ENCODE assay signal across 2 cellular contexts in the genomic region with DNA sequence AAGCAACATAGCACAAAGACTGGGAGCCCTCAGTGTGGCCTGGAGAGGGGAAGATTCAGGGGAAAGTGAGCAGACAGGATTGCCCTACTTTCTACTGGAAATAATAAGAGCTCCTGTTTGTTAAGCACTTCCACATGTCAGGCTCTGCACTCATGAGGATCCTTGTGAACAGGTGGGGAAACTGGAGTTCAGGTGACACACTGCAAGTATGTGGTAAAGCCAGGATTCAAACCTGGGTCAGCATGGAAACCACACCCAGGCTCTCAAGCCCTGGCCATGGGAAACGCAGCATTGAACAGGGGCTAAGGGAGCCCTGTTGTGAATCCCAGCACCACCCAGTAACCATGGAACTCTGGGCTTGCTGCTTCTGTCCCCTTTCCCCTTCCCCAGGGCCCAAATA.
TF ChIP-seq lines count a peak whose summit lies in the region.

No MANE protein-coding gene starts in this region.

TF ChIP-seq in HepG2, 621 proteins besides CTCF, POLR2A, EP300 and RAD21:
- TF ChIP-seq ZNF709 (CRISPR knock-in tag; IDR thresholded peaks at IDR 0.05) (0 out of 2 replicates have a peak, but pooled peaks have one; percentile 7), XBP1 (CRISPR knock-in tag; IDR thresholded peaks at IDR 0.05) (no peak), ZNF430 (CRISPR knock-in tag; IDR thresholded peaks at IDR 0.05) (0 out of 2 replicates have a peak, but pooled peaks have one; percentile 28), MED13 (CRISPR knock-in tag; IDR thresholded peaks at IDR 0.05) (0 out of 2 replicates have a peak, but pooled peaks have one; percentile 15), SSRP1 (CRISPR knock-in tag; IDR thresholded peaks at IDR 0.05) (peak; percentile 91), ZNF101 (CRISPR knock-in tag; IDR thresholded peaks at IDR 0.05; ENCODE audit: borderline replicate concordance, low read depth) (no peak), RFXAP (CRISPR knock-in tag; IDR thresholded peaks at IDR 0.05; ENCODE audit: borderline replicate concordance) (0 out of 2 replicates have a peak, but pooled peaks have one; percentile 6), HHEX (CRISPR knock-in tag; IDR thresholded peaks at IDR 0.05) (0 out of 2 replicates have a peak, but pooled peaks have one; percentile 0)
- TF ChIP-seq, protein P1, sequence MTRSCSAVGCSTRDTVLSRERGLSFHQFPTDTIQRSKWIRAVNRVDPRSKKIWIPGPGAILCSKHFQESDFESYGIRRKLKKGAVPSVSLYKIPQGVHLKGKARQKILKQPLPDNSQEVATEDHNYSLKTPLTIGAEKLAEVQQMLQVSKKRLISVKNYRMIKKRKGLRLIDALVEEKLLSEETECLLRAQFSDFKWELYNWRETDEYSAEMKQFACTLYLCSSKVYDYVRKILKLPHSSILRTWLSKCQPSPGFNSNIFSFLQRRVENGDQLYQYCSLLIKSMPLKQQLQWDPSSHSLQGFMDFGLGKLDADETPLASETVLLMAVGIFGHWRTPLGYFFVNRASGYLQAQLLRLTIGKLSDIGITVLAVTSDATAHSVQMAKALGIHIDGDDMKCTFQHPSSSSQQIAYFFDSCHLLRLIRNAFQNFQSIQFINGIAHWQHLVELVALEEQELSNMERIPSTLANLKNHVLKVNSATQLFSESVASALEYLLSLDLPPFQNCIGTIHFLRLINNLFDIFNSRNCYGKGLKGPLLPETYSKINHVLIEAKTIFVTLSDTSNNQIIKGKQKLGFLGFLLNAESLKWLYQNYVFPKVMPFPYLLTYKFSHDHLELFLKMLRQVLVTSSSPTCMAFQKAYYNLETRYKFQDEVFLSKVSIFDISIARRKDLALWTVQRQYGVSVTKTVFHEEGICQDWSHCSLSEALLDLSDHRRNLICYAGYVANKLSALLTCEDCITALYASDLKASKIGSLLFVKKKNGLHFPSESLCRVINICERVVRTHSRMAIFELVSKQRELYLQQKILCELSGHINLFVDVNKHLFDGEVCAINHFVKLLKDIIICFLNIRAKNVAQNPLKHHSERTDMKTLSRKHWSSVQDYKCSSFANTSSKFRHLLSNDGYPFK (CRISPR knock-in tag; IDR thresholded peaks at IDR 0.05; ENCODE audit: borderline replicate concordance) = 0 out of 2 replicates have a peak, but pooled peaks have one; percentile 5
- TF ChIP-seq, protein P2, sequence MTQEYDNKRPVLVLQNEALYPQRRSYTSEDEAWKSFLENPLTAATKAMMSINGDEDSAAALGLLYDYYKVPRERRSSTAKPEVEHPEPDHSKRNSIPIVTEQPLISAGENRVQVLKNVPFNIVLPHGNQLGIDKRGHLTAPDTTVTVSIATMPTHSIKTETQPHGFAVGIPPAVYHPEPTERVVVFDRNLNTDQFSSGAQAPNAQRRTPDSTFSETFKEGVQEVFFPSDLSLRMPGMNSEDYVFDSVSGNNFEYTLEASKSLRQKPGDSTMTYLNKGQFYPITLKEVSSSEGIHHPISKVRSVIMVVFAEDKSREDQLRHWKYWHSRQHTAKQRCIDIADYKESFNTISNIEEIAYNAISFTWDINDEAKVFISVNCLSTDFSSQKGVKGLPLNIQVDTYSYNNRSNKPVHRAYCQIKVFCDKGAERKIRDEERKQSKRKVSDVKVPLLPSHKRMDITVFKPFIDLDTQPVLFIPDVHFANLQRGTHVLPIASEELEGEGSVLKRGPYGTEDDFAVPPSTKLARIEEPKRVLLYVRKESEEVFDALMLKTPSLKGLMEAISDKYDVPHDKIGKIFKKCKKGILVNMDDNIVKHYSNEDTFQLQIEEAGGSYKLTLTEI (CRISPR knock-in tag; conservative IDR thresholded peaks at IDR 0.05) = no peak
TF ChIP-seq in HepG2: peak in this region for 7.

TF ChIP-seq in WTC11, 78 proteins besides CTCF, POLR2A, EP300 and RAD21:
- TF ChIP-seq, protein P3, sequence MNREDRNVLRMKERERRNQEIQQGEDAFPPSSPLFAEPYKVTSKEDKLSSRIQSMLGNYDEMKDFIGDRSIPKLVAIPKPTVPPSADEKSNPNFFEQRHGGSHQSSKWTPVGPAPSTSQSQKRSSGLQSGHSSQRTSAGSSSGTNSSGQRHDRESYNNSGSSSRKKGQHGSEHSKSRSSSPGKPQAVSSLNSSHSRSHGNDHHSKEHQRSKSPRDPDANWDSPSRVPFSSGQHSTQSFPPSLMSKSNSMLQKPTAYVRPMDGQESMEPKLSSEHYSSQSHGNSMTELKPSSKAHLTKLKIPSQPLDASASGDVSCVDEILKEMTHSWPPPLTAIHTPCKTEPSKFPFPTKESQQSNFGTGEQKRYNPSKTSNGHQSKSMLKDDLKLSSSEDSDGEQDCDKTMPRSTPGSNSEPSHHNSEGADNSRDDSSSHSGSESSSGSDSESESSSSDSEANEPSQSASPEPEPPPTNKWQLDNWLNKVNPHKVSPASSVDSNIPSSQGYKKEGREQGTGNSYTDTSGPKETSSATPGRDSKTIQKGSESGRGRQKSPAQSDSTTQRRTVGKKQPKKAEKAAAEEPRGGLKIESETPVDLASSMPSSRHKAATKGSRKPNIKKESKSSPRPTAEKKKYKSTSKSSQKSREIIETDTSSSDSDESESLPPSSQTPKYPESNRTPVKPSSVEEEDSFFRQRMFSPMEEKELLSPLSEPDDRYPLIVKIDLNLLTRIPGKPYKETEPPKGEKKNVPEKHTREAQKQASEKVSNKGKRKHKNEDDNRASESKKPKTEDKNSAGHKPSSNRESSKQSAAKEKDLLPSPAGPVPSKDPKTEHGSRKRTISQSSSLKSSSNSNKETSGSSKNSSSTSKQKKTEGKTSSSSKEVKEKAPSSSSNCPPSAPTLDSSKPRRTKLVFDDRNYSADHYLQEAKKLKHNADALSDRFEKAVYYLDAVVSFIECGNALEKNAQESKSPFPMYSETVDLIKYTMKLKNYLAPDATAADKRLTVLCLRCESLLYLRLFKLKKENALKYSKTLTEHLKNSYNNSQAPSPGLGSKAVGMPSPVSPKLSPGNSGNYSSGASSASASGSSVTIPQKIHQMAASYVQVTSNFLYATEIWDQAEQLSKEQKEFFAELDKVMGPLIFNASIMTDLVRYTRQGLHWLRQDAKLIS (CRISPR knock-in tag; IDR thresholded peaks at IDR 0.05; ENCODE audit: borderline replicate concordance) = no peak
- TF ChIP-seq, protein P4, sequence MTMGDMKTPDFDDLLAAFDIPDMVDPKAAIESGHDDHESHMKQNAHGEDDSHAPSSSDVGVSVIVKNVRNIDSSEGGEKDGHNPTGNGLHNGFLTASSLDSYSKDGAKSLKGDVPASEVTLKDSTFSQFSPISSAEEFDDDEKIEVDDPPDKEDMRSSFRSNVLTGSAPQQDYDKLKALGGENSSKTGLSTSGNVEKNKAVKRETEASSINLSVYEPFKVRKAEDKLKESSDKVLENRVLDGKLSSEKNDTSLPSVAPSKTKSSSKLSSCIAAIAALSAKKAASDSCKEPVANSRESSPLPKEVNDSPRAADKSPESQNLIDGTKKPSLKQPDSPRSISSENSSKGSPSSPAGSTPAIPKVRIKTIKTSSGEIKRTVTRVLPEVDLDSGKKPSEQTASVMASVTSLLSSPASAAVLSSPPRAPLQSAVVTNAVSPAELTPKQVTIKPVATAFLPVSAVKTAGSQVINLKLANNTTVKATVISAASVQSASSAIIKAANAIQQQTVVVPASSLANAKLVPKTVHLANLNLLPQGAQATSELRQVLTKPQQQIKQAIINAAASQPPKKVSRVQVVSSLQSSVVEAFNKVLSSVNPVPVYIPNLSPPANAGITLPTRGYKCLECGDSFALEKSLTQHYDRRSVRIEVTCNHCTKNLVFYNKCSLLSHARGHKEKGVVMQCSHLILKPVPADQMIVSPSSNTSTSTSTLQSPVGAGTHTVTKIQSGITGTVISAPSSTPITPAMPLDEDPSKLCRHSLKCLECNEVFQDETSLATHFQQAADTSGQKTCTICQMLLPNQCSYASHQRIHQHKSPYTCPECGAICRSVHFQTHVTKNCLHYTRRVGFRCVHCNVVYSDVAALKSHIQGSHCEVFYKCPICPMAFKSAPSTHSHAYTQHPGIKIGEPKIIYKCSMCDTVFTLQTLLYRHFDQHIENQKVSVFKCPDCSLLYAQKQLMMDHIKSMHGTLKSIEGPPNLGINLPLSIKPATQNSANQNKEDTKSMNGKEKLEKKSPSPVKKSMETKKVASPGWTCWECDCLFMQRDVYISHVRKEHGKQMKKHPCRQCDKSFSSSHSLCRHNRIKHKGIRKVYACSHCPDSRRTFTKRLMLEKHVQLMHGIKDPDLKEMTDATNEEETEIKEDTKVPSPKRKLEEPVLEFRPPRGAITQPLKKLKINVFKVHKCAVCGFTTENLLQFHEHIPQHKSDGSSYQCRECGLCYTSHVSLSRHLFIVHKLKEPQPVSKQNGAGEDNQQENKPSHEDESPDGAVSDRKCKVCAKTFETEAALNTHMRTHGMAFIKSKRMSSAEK (CRISPR knock-in tag; IDR thresholded peaks at IDR 0.05; ENCODE audit: borderline replicate concordance) = no peak
- TF ChIP-seq ZNF423 (CRISPR knock-in tag; IDR thresholded peaks at IDR 0.05) (no peak), ZNF317 (CRISPR knock-in tag; IDR thresholded peaks at IDR 0.05; ENCODE audit: borderline replicate concordance, low read depth) (no peak), IRF1 (CRISPR knock-in tag; IDR thresholded peaks at IDR 0.05) (no peak), SP1 (CRISPR knock-in tag; conservative IDR thresholded peaks at IDR 0.05) (no peak), CREM (CRISPR knock-in tag; IDR thresholded peaks at IDR 0.05) (no peak), KAT7 (CRISPR knock-in tag; IDR thresholded peaks at IDR 0.05; ENCODE audit: borderline replicate concordance) (no peak), ZNF263 (CRISPR knock-in tag; IDR thresholded peaks at IDR 0.05; ENCODE audit: low read depth) (no peak)
